8 cellular contexts compared by ENCODE assay signal in genomic region chr2:240435457-240435954, GRCh38. TPM values are rescaled to one million over a fixed set of nuclear protein-coding genes. Genes with fewer than 3 reads are reported as not detected.
A peak's percentile ranks its signal among the peaks of the same experiment; 100 is the strongest.
DNase-seq lines count a peak whose midpoint lies in the region; ATAC-seq, FAIRE-seq and TF ChIP-seq lines count a peak whose summit lies in the region.

Gene GPC1, plus strand, starts transcription at chr2:240435663. Its CDS starts 256 bp downstream, at chr2:240435919.

- H3K4me3 Mint-ChIP-seq in WTC11: peak within 1 kb of the TSS; percentile 81

- 1% methylated on average over 14 of the region's 77 CpGs; no CpG with 5 or more reads in 1 of the 2 experiments for WGBS in H1 (ENCODE audit: extremely low coverage in 1 of 2, insufficient coverage in 1 of 2, insufficient read length in 1 of 2, insufficient replicate concordance in 2 of 2, low coverage in 1 of 2, low lambda C conversion rate in 2 of 2, missing lambda C conversion rate in 1 of 2), 2 experiments

- TF ChIP-seq RAD21 in H1 (IDR thresholded peaks at IDR 0.05 in 1 of 2, conservative IDR thresholded peaks at IDR 0.05 in 1 of 2; ENCODE audit: low read depth in 2 of 2, low read length in 2 of 2): no peak

- no peak for TF ChIP-seq EP300 in H1 (IDR thresholded peaks at IDR 0.05; ENCODE audit: borderline replicate concordance in 1 of 2, low read depth in 2 of 2, low read length in 2 of 2)

- no peaks in the 10 kb centered on the region for H3K36me3 Mint-ChIP-seq in WTC11

- peaks cover 0 to 9% of the 10 kb centered on the region in 2 experiments; a peak in 1 of 4 replicates for H3K79me2 ChIP-seq in H1 (ENCODE audit: control insufficient read depth in 1 of 2, insufficient read depth in 2 of 2, low read length in 2 of 2)

- TF ChIP-seq CTCF in WTC11 (IDR thresholded peaks at IDR 0.05): no peak
- TF ChIP-seq CTCF in H1 (IDR thresholded peaks at IDR 0.05; ENCODE audit: control extremely low read depth in 1 of 3, insufficient read depth in 1 of 3, low read depth in 1 of 3, low read length in 3 of 3): no peak

- H2BK5ac ChIP-seq in H1 (ENCODE audit: low read depth, low read length): no peak within 1 kb of the TSS

- H2BK20ac ChIP-seq in H1 (ENCODE audit: low read length): no peak within 1 kb of the TSS

- H2BK12ac ChIP-seq in H1 (ENCODE audit: low read depth, low read length): no peak within 1 kb of the TSS

- TF ChIP-seq POLR2A in H1 (IDR thresholded peaks at IDR 0.05; ENCODE audit: control extremely low read depth in 1 of 2, low read depth in 2 of 2, low read length in 2 of 2) (no peak), erythroblast (IDR thresholded peaks at IDR 0.05; ENCODE audit: low read length) (no peak)

- H3K27me3 Mint-ChIP-seq in WTC11 (ENCODE audit: low read depth): peaks cover 34% of the 10 kb centered on the region

- peaks cover 0 to 16% (median 1%) of the 10 kb centered on the region in 4 experiments; a peak in 6 of 7 replicates for H3K4me1 ChIP-seq in H1 (replicated peaks in 1 of 4; ENCODE audit: control insufficient read depth in 3 of 4, insufficient read depth in 4 of 4, low read length in 3 of 4)

- H3K79me1 ChIP-seq in H1 (ENCODE audit: low read depth, low read length): no peaks in the 10 kb centered on the region; the same call in 1 of the 2 replicates

- ATAC-seq in GM21529 (IDR thresholded peaks at IDR 0.05; ENCODE audit: unreplicated experiment) (peak; percentile 49), WTC11 (peak; percentile 62)
- peak; percentile 53 for ATAC-seq in stimulated activated naive CD8-positive, alpha-beta T cell treated with anti-CD3 and anti-CD28 coated beads, Interleukin-15, Interleukin-2, amounts not matched to agents 100 U/mL and 50 U/mL, for 24 hours

- no peak within 1 kb of the TSS for H2BK120ac ChIP-seq in H1 (replicated peaks; ENCODE audit: low read depth, low read length)

- peaks cover 22 to 24% of the 10 kb centered on the region in 2 experiments for H4K20me1 ChIP-seq in H1 (replicated peaks in 1 of 2; ENCODE audit: control insufficient read depth in 1 of 2, insufficient read depth in 2 of 2, low read length in 2 of 2)

- H3K27ac Mint-ChIP-seq in WTC11: no peak within 1 kb of the TSS

- H3K9me3 ChIP-seq in H1 (ENCODE audit: insufficient read depth in 2 of 2, low read depth in 1 of 2, low read length in 1 of 2): no peaks in the 10 kb centered on the region

- no peak within 1 kb of the TSS for H3K23ac ChIP-seq in H1 (ENCODE audit: insufficient read length)

- H4K91ac ChIP-seq in H1 (replicated peaks; ENCODE audit: insufficient read length, low read length): no peak within 1 kb of the TSS

- peaks cover 6% of the 10 kb centered on the region; the same call in 1 of the 2 replicates for H3K4me1 Mint-ChIP-seq in WTC11

- no peaks in the 10 kb centered on the region for H3K9me3 Mint-ChIP-seq in WTC11

- H3K4me3 ChIP-seq in H1 (ENCODE audit: extremely low read depth in 1 of 4, insufficient read depth in 2 of 4, low read depth in 3 of 4, low read length in 4 of 4): peak within 1 kb of the TSS; percentile 56 to 93 (median 66)

- H2BK15ac ChIP-seq in H1 (ENCODE audit: low read length): no peak within 1 kb of the TSS

- CTCF ChIA-PET in WTC11 (lab: Charles Lee): interaction anchor here (1.4 to 2.1 kb wide), 3 partner anchors 19 to 286 kb away, joined by 5 to 12 read pairs (median 8); no protein-coding TSS in a partner anchor
- CTCF ChIA-PET in H1 (lab: Charles Lee; ENCODE audit: partially characterized antibody): interaction anchor here (1.5 to 1.7 kb wide), 2 partner anchors 11 to 19 kb away, joined by 4 read pairs; no protein-coding TSS in a partner anchor

- peak within 1 kb of the TSS; percentile 60 for H4K8ac ChIP-seq in H1 (ENCODE audit: extremely low read depth, insufficient read depth, low read length)

- no peak within 1 kb of the TSS for H3K14ac ChIP-seq in H1 (ENCODE audit: insufficient read length)

- POLR2A ChIA-PET in WTC11 (lab: Charles Lee) (no interaction called here), H1 (lab: Charles Lee; ENCODE audit: partially characterized antibody) (interaction anchor here (1.3 to 2.1 kb wide), 2 partner anchors 20 to 144 kb away, joined by 3 to 12 read pairs; no protein-coding TSS in a partner anchor)

- no peak within 1 kb of the TSS for H3K56ac ChIP-seq in H1 (replicated peaks; ENCODE audit: insufficient read length, low read depth, low read length)

- H3K27ac ChIP-seq in H1 (ENCODE audit: low read depth, low read length): no peak within 1 kb of the TSS

- peak within 1 kb of the TSS in 3 of 4 experiments; percentile 45 to 66 (median 62); a peak in 5 of 7 replicates for H3K9ac ChIP-seq in H1 (replicated peaks in 1 of 4; ENCODE audit: extremely low read depth in 1 of 4, low read depth in 3 of 4, low read length in 3 of 4)

- H4K5ac ChIP-seq in H1 (ENCODE audit: insufficient read length, low read depth, low read length): no peak within 1 kb of the TSS

- H2AFZ ChIP-seq in H1 (ENCODE audit: low read length): no peak within 1 kb of the TSS

- peak within 1 kb of the TSS; percentile 32; the same call in 1 of the 2 replicates for H3K18ac ChIP-seq in H1 (ENCODE audit: extremely low read depth, low read length)

- DNase-seq in EL (peak; percentile 82), NAMALWA (ENCODE audit: low spot score) (peak; percentile 64), WTC11 (ENCODE audit: low spot score) (peak; percentile 70), H1 (ENCODE audit: low read depth in 1 of 2, low spot score in 2 of 2) (peak in 1 of 2 experiments; percentile 75), lung microvascular endothelial cell (ENCODE audit: low read depth in 2 of 2) (peak; percentile 67 to 83), erythroblast (lab: John Stamatoyannopoulos, UW) (no peak)
- DNase-seq in stimulated activated naive CD8-positive, alpha-beta T cell treated with anti-CD3 and anti-CD28 coated beads, Interleukin-15, Interleukin-2, amounts not matched to agents 100 U/mL and 50 U/mL, for 24 hours: peak; percentile 61

- 0 out of 2 replicates have a peak within 1 kb of the TSS, but pooled peaks have one; percentile 39 for H2AK5ac ChIP-seq in H1 (ENCODE audit: low read depth, low read length)

- peak within 1 kb of the TSS; percentile 80 to 88 for H3K4me2 ChIP-seq in H1 (ENCODE audit: insufficient read depth in 1 of 2, low read depth in 2 of 2, low read length in 2 of 2)

- peaks cover 7% of the 10 kb centered on the region; the same call in 1 of the 2 replicates for H3K23me2 ChIP-seq in H1 (ENCODE audit: low read depth, low read length)

- no peaks in the 10 kb centered on the region for H3K36me3 ChIP-seq in H1 (ENCODE audit: control insufficient read depth in 2 of 4, insufficient read depth in 4 of 4, low read length in 3 of 4)

- FAIRE-seq in H1 (lab: Jason Lieb, UNC): no peak

- peaks cover 14 to 36% (median 23%) of the 10 kb centered on the region in 4 experiments for H3K27me3 ChIP-seq in H1 (replicated peaks in 1 of 4; ENCODE audit: control insufficient read depth in 3 of 4, extremely low read depth in 1 of 4, insufficient read depth in 3 of 4, low read length in 3 of 4)

- no peak within 1 kb of the TSS for H3K4ac ChIP-seq in H1 (replicated peaks; ENCODE audit: insufficient read length, low read depth, low read length)

TF ChIP-seq in H1, 55 proteins besides CTCF, POLR2A, EP300 and RAD21:
- TF ChIP-seq KDM4A (IDR thresholded peaks at IDR 0.05; ENCODE audit: low read depth, low read length, severe bottlenecking): peak; percentile 22
- no peak for TF ChIP-seq RBBP5 (IDR thresholded peaks at IDR 0.05; ENCODE audit: borderline replicate concordance, low read depth, low read length)
TF ChIP-seq in H1: peak in this region for 1.

RNA-seq across cellular contexts. Expression of gene GPC1, which starts in this region (rescaled TPM):
- total RNA-seq in WTC11 (2021) (37.2 to 41.5 TPM (median 40.4 TPM) in 3 replicates), lung microvascular endothelial cell (2.4 and 11.3 TPM in 2 replicates)
- total RNA-seq in H1 (2021; fragmentation: NEBNext Ultra II Directional; extraction: Animal tissue kit (Norgen Biotek cat#: 25700)): 28.3 and 31.9 TPM in 2 replicates
- polyA plus RNA-seq in H1 (2011; rRNA removed): 21.9 and 30.2 TPM in 2 replicates
- polyA plus RNA-seq in H1 (2011; cell fraction: cytosol; rRNA removed): 22.1 TPM
- 47.6 TPM for polyA plus RNA-seq in H1 (2011; cell fraction: nucleus; rRNA removed)
- 18.4 to 31.5 TPM (median 29.5 TPM) in 4 replicates for polyA plus RNA-seq in H1 (2012, experiment 1 of 2)
- 27.9 TPM for polyA plus RNA-seq in H1 (2012, experiment 2 of 2)
- polyA plus RNA-seq in H1 (2013, experiment 1 of 2): 42.0 TPM
- polyA plus RNA-seq in H1 (2013, experiment 2 of 2): 37.4 TPM
- 14.3 and 16.0 TPM in 2 replicates for polyA minus RNA-seq in H1 (2011; rRNA and poly(A)+ RNA removed)
- polyA minus RNA-seq in H1 (2011; cell fraction: cytosol; rRNA and poly(A)+ RNA removed): 29.2 TPM
- 22.9 TPM for polyA minus RNA-seq in H1 (2011; cell fraction: nucleus; rRNA and poly(A)+ RNA removed)

Comparison
In these comparisons a context has a peak if more than half of its experiments do, and no peak if none do; other contexts are left out.
1. DNase-seq: peak in EL (single experiment), NAMALWA (single experiment), WTC11 (single experiment), lung microvascular endothelial cell (2 of 2) and stimulated activated naive CD8-positive, alpha-beta T cell treated with anti-CD3 and anti-CD28 coated beads, Interleukin-15, Interleukin-2, amounts not matched to agents 100 U/mL and 50 U/mL, for 24 hours (single experiment); none in erythroblast (0 of 2).
2. Peak in every context shown above with its lines, with median percentiles within 50 percentile points of each other: ATAC-seq.